17 cellular contexts compared by ENCODE assay signal in the genomic region with DNA sequence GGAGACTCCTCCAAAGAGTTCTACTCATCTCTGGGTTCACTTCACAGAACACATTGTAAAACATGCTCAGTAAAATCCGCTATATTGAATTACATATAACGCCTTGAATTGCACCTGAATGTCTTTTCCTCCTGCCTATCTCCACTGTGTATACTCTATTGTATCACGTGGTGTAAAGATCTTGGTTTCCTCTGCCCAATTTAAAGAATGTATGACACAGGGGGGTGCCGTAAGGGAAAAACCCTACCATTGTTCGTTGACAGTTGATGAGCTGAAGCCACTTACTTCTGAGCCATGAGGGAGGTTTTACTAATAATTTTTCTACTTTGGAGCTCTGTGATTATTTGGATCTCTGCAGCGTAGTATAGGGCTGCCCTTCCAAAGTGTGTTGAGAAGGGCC. TPM values are rescaled to one million over a fixed set of nuclear protein-coding genes. Genes with fewer than 3 reads are reported as not detected.
DNase-seq lines count a peak whose midpoint lies in the region; ATAC-seq, FAIRE-seq and TF ChIP-seq lines count a peak whose summit lies in the region.
"Had no signal": no experiment of that assay in that cellular context is flagged by ENCODE, and none has a peak within 500 bp of the region (broad histone marks: within the 10 kb centered on the region; RNA-seq: fewer than 3 reads in every experiment).

No MANE protein-coding gene starts in this region.

- H3K27ac ChIP-seq in Karpas-422 (ENCODE audit: low read length) (no peak overlapping the region), GM12878 (ENCODE audit: control insufficient read depth, insufficient read depth) (no peak overlapping the region), uterus (no peak overlapping the region)
- H3K27ac ChIP-seq: cardiac muscle cell, foreskin keratinocyte had no signal

- no peak overlapping the region for H3K4me3 Mint-ChIP-seq in activated naive CD4-positive, alpha-beta T cell treated with anti-CD3 and anti-CD28 coated beads for 36 hours
- H3K4me3 Mint-ChIP-seq in progenitor cell of endocrine pancreas (ENCODE audit: low read depth), result no peak overlapping the region
- H3K4me3 Mint-ChIP-seq: activated B cell treated with CpG ODN at 0.5 μM for 24 hours, naive B cell had no signal

- CTCF ChIA-PET in activated naive CD4-positive, alpha-beta T cell treated with anti-CD3 and anti-CD28 coated beads for 36 hours (lab: Charles Lee), result interaction anchor here (0.5 to 1.6 kb wide), 2 partner anchors 55 to 210 kb away, joined by 3 to 7 read pairs; no protein-coding TSS in a partner anchor
- CTCF ChIA-PET in GM12878 (lab: Yijun Ruan, JAX), result interaction anchor here (1.1 kb wide), 1 partner anchor 18 kb away, joined by 3 read pairs; no protein-coding TSS in a partner anchor

- H3K36me3 Mint-ChIP-seq in activated naive CD4-positive, alpha-beta T cell treated with anti-CD3 and anti-CD28 coated beads for 36 hours (ENCODE audit: low read depth), result peaks cover 30% of the 10 kb centered on the region
- peaks cover 15% of the 10 kb centered on the region for H3K36me3 Mint-ChIP-seq in progenitor cell of endocrine pancreas (ENCODE audit: insufficient read depth)

- peaks cover 70% of the 10 kb centered on the region for H3K36me3 ChIP-seq in Karpas-422 (ENCODE audit: insufficient read depth, low read length)
- peaks cover 3 to 13% of the 10 kb centered on the region in 2 experiments; a peak in 3 of 4 replicates for H3K36me3 ChIP-seq in GM12878 (ENCODE audit: control insufficient read depth in 2 of 2, insufficient read depth in 2 of 2, low read length in 1 of 2)
- H3K36me3 ChIP-seq in uterus, result no peaks in the 10 kb centered on the region

- TF ChIP-seq RAD21 in GM12878 (IDR thresholded peaks at IDR 0.05; ENCODE audit: insufficient read depth, low read depth, low read length), result no peak

- no peak overlapping the region for H3K4me3 ChIP-seq in Karpas-422 (ENCODE audit: low read length)
- H3K4me3 ChIP-seq in GM12878, result no peak overlapping the region
- no peak overlapping the region for H3K4me3 ChIP-seq in uterus
- H3K4me3 ChIP-seq: cardiac muscle cell had no signal

- H3K4me2 ChIP-seq in Karpas-422 (ENCODE audit: low read depth, low read length, poor library complexity, severe bottlenecking) (peak overlapping the region; percentile 88), GM12878 (ENCODE audit: control insufficient read depth, insufficient read depth) (peak overlapping the region; percentile 33; the same call in 1 of the 2 replicates)

- peaks cover 74% of the 10 kb centered on the region for H3K4me1 Mint-ChIP-seq in activated naive CD4-positive, alpha-beta T cell treated with anti-CD3 and anti-CD28 coated beads for 36 hours (ENCODE audit: low read depth)
- peaks cover 39% of the 10 kb centered on the region for H3K4me1 Mint-ChIP-seq in progenitor cell of endocrine pancreas (ENCODE audit: low read depth)

- no peak overlapping the region for H2AFZ ChIP-seq in Karpas-422 (ENCODE audit: low read length)
- H2AFZ ChIP-seq in GM12878 (ENCODE audit: control insufficient read depth, low read depth, low read length), result no peak overlapping the region

- no peak for TF ChIP-seq EP300 in GM12878 (IDR thresholded peaks at IDR 0.05; ENCODE audit: borderline replicate concordance in 1 of 2, control insufficient read depth in 1 of 2, low read depth in 2 of 2, low read length in 2 of 2)

- H3K9ac ChIP-seq in Karpas-422 (ENCODE audit: low read length) (no peak overlapping the region), GM12878 (ENCODE audit: control insufficient read depth, insufficient read depth, low read length) (no peak overlapping the region)

- intact Hi-C loops in activated naive CD4-positive, alpha-beta T cell treated with anti-CD3 and anti-CD28 coated beads for 36 hours (cut with micrococcal nuclease), result no loop called here
- intact Hi-C loops in GM12878 (cut with micrococcal nuclease; ENCODE audit: unreplicated experiment) (loop anchor here (10.0 kb wide), 4 partner anchors 245 to 445 kb away; a partner anchor contains a TSS), uterus (cut with DNase I; ENCODE audit: low total_unique reads) (no loop called here)

- SMC1A ChIA-PET in GM12878 (lab: Charles Lee; ENCODE audit: uncharacterized antibody, unreplicated experiment), result interaction anchor here (0.5 to 1.6 kb wide), 6 partner anchors 9 to 439 kb away, joined by 3 to 6 read pairs (median 4); a partner anchor contains a TSS

- H3K9me3 ChIP-seq in Karpas-422 (ENCODE audit: low read length) (no peaks in the 10 kb centered on the region), GM12878 (replicated peaks; ENCODE audit: control insufficient read depth, insufficient read depth, low read length) (no peaks in the 10 kb centered on the region), uterus (no peaks in the 10 kb centered on the region)

- peak; percentile 44 for ATAC-seq in GM12878
- no peak for ATAC-seq in HG02678 (IDR thresholded peaks at IDR 0.05; ENCODE audit: unreplicated experiment)
- ATAC-seq: foreskin keratinocyte had no signal

- WGBS in GM12878 (ENCODE audit: insufficient coverage, insufficient replicate concordance, low lambda C conversion rate, missing lambda C conversion rate), result 82% methylated on average over 6 of the region's 6 CpGs

- H3K27me3 ChIP-seq in Karpas-422 (ENCODE audit: low read length) (no peaks in the 10 kb centered on the region), GM12878 (replicated peaks in 1 of 2; ENCODE audit: control insufficient read depth in 2 of 2, insufficient read depth in 2 of 2, low read length in 1 of 2) (no peaks in the 10 kb centered on the region), uterus (no peaks in the 10 kb centered on the region)
- H3K27me3 ChIP-seq: cardiac muscle cell, foreskin keratinocyte had no signal

- no peaks in the 10 kb centered on the region for H3K27me3 Mint-ChIP-seq in activated naive CD4-positive, alpha-beta T cell treated with anti-CD3 and anti-CD28 coated beads for 36 hours (ENCODE audit: low read depth)
- H3K27me3 Mint-ChIP-seq in progenitor cell of endocrine pancreas, result no peaks in the 10 kb centered on the region
- H3K27me3 Mint-ChIP-seq: activated B cell treated with CpG ODN at 0.5 μM for 24 hours, naive B cell had no signal

- peak overlapping the region; percentile 29 for H3K27ac Mint-ChIP-seq in activated naive CD4-positive, alpha-beta T cell treated with anti-CD3 and anti-CD28 coated beads for 36 hours
- peak overlapping the region; percentile 29 for H3K27ac Mint-ChIP-seq in progenitor cell of endocrine pancreas
- H3K27ac Mint-ChIP-seq: activated B cell treated with CpG ODN at 0.5 μM for 24 hours had no signal

- no peak for TF ChIP-seq CTCF in GM12878 (IDR thresholded peaks at IDR 0.05 in 2 of 3, conservative IDR thresholded peaks at IDR 0.05 in 1 of 3; ENCODE audit: control insufficient read depth in 2 of 3, extremely low read depth in 1 of 3, insufficient read depth in 1 of 3, low read depth in 3 of 3, low read length in 3 of 3)
- no peak for TF ChIP-seq CTCF in progenitor cell of endocrine pancreas (IDR thresholded peaks at IDR 0.05; ENCODE audit: unreplicated experiment)
- TF ChIP-seq CTCF in uterus (IDR thresholded peaks at IDR 0.05), result no peak

- RAD21 ChIA-PET in GM12878 (lab: Charles Lee; ENCODE audit: unreplicated experiment), result interaction anchor here (1.0 kb wide), 2 partner anchors 9 to 211 kb away, joined by 3 read pairs; no protein-coding TSS in a partner anchor

- DNase-seq in activated naive CD4-positive, alpha-beta T cell treated with anti-CD3 and anti-CD28 coated beads for 36 hours, result peak; percentile 51
- no peak for DNase-seq in activated naive CD4-positive, alpha-beta T cell treated with anti-CD3 and anti-CD28 coated beads, Interleukin-2, amount 50 U/mL, for 16 hours
- DNase-seq in Karpas-422 (no peak), GM12878 (ENCODE audit: low read depth, low spot score) (no peak), progenitor cell of endocrine pancreas (ENCODE audit: low spot score, unreplicated experiment) (no peak), uterus (no peak), OCI-M1 (lab: John Stamatoyannopoulos, UW) (no peak)
- DNase-seq: activated B cell treated with CpG ODN at 0.5 μM for 24 hours, foreskin keratinocyte, naive B cell, NCI-H1694, NCI-H524, SW 1271 had no signal

- H4K20me1 ChIP-seq in Karpas-422 (ENCODE audit: insufficient read depth, low read depth, low read length) (peaks cover 48% of the 10 kb centered on the region), GM12878 (ENCODE audit: control insufficient read depth, insufficient read depth) (no peaks in the 10 kb centered on the region)

- peaks cover 55% of the 10 kb centered on the region for H3K4me1 ChIP-seq in Karpas-422 (ENCODE audit: low read length)
- H3K4me1 ChIP-seq in GM12878 (ENCODE audit: control insufficient read depth, insufficient read depth, low read length), result peaks cover 3% of the 10 kb centered on the region; the same call in 1 of the 2 replicates
- no peaks in the 10 kb centered on the region for H3K4me1 ChIP-seq in uterus

- H3K79me2 ChIP-seq in Karpas-422 (ENCODE audit: low read length), result peaks cover 97% of the 10 kb centered on the region
- peaks cover 65% of the 10 kb centered on the region for H3K79me2 ChIP-seq in GM12878 (ENCODE audit: control insufficient read depth, insufficient read depth, low read length)

- POLR2A ChIA-PET in GM12878 (lab: Charles Lee), result interaction anchor here (0.6 to 0.9 kb wide), 4 partner anchors 9 to 432 kb away, joined by 3 to 6 read pairs (median 4); no protein-coding TSS in a partner anchor

- no peak for TF ChIP-seq POLR2A in GM12878 (IDR thresholded peaks at IDR 0.05; ENCODE audit: low read depth, low read length)
- no peak for TF ChIP-seq POLR2A in uterus (IDR thresholded peaks at IDR 0.05)

- in situ Hi-C loops in GM12878 (cut with MboI), result no loop called here

- no peaks in the 10 kb centered on the region for H3K9me2 ChIP-seq in Karpas-422 (replicated peaks; ENCODE audit: insufficient read depth, low read length)

- BruUV-seq in GM12878 (replicated peaks; lab: Mats Ljungman, UMichigan), result no TSS peak

- H3K9me3 Mint-ChIP-seq in activated naive CD4-positive, alpha-beta T cell treated with anti-CD3 and anti-CD28 coated beads for 36 hours, result no peaks in the 10 kb centered on the region
- no peaks in the 10 kb centered on the region for H3K9me3 Mint-ChIP-seq in progenitor cell of endocrine pancreas (ENCODE audit: low read depth)
- H3K9me3 Mint-ChIP-seq: activated B cell treated with CpG ODN at 0.5 μM for 24 hours, naive B cell had no signal

- no peak for FAIRE-seq in GM12878 (lab: Jason Lieb, UNC)
- FAIRE-seq: endometrium, RCC 7860 had no signal

RNA-seq across cellular contexts. Expression of a gene that starts 6.0 kb away (rescaled TPM):
- total RNA-seq in activated naive CD4-positive, alpha-beta T cell treated with anti-CD3 and anti-CD28 coated beads for 36 hours, result 10 to 100 TPM; 30.3 to 31.4 TPM
- 79.9 and 90.8 TPM in 2 replicates for total RNA-seq in Karpas-422 (2014; rRNA removed; shearing (Covaris generic); ENCODE audit: low replicate concordance)
- total RNA-seq in GM12878 (2013; cell fraction: nucleolus; rRNA removed), result 11.9 and 12.6 TPM in 2 replicates
- 34.7 and 42.2 TPM in 2 replicates for total RNA-seq in GM12878 (2014; rRNA removed)
- total RNA-seq in GM12878 (2014; rRNA removed; fragmentation: Illumina TruSeq; extraction: Trizol), result 34.0 and 35.7 TPM in 2 replicates
- total RNA-seq in GM12878 (2021), result 37.2 and 41.1 TPM in 2 replicates
- polyA plus RNA-seq in GM12878 (2011; ENCODE audit: low read depth), result 6.2 TPM
- polyA plus RNA-seq in GM12878 (2011; rRNA removed), result 25.8 and 39.0 TPM in 2 replicates
- polyA plus RNA-seq in GM12878 (2011; cell fraction: cytosol; rRNA removed), result 6.7 and 9.5 TPM in 2 replicates
- polyA plus RNA-seq in GM12878 (2011; cell fraction: nucleus; rRNA removed), result 9.9 and 11.9 TPM in 2 replicates
- 12.4 and 12.8 TPM in 2 replicates for polyA plus RNA-seq in GM12878 (2012)
- 28.3 and 35.5 TPM in 2 replicates for polyA plus RNA-seq in GM12878 (2014; fragmentation: Illumina TruSeq; extraction: Trizol)
- polyA plus RNA-seq in GM12878 (2014; fragmentation: Nextera tagmentation; extraction: Ambion mirVana), result 10 to 100 TPM; 25.3 to 26.0 TPM
- polyA plus RNA-seq in GM12878 (2014; rRNA removed), result 21.4 and 23.7 TPM in 2 replicates
- polyA plus RNA-seq in GM12878 (2016; fragmentation: Nextera tagmentation; extraction: Ambion mirVana), result 100 to 1,000 TPM in 1 of 2 experiments, 10 to 100 TPM in 1; 92.8 to 103 TPM
- 7.1 and 10.8 TPM in 2 replicates for polyA minus RNA-seq in GM12878 (2011; rRNA and poly(A)+ RNA removed)
- polyA minus RNA-seq in GM12878 (2011; cell fraction: cytosol; rRNA and poly(A)+ RNA removed), result 6.5 and 9.6 TPM in 2 replicates
- polyA minus RNA-seq in GM12878 (2011; cell fraction: nucleus; rRNA and poly(A)+ RNA removed), result 7.9 and 12.1 TPM in 2 replicates
- 29.5 and 30.5 TPM in 2 replicates for total RNA-seq in progenitor cell of endocrine pancreas
- total RNA-seq in uterus, result 10 to 100 TPM in 3 of 4 donors, 1 to 10 TPM in 1; 2.8 to 47.0 (median 15.5) TPM

RNA-seq across cellular contexts. Expression of a gene that starts 35.0 kb away (rescaled TPM):
- total RNA-seq in activated naive CD4-positive, alpha-beta T cell treated with anti-CD3 and anti-CD28 coated beads for 36 hours, result 10 to 100 TPM; 16.3 to 16.4 TPM
- 17.8 and 17.9 TPM in 2 replicates for total RNA-seq in Karpas-422 (2014; rRNA removed; shearing (Covaris generic); ENCODE audit: low replicate concordance)
- total RNA-seq in GM12878 (2013; cell fraction: nucleolus; rRNA removed), result 54.2 and 62.2 TPM in 2 replicates
- total RNA-seq in GM12878 (2014; rRNA removed) (9.8 and 11.2 TPM in 2 replicates), GM12878 (2014; rRNA removed; fragmentation: Illumina TruSeq; extraction: Trizol) (10.0 and 10.5 TPM in 2 replicates), GM12878 (2021) (11.4 and 11.7 TPM in 2 replicates), progenitor cell of endocrine pancreas (24.7 and 25.1 TPM in 2 replicates), uterus (10 to 100 TPM in 3 of 4 donors, 1 to 10 TPM in 1; 4.4 to 40.0 (median 24.5) TPM)
- polyA plus RNA-seq in GM12878 (2011; ENCODE audit: low read depth), result 5.3 TPM
- polyA plus RNA-seq in GM12878 (2011; rRNA removed) (7.3 and 10.5 TPM in 2 replicates), GM12878 (2014; fragmentation: Illumina TruSeq; extraction: Trizol) (9.2 and 9.7 TPM in 2 replicates), GM12878 (2014; fragmentation: Nextera tagmentation; extraction: Ambion mirVana) (1 to 10 TPM; 3.4 to 4.1 TPM), GM12878 (2014; rRNA removed) (7.6 and 8.9 TPM in 2 replicates), GM12878 (2016; fragmentation: Nextera tagmentation; extraction: Ambion mirVana) (10 to 100 TPM; 15.8 to 18.5 TPM)
- polyA plus RNA-seq in GM12878 (2011; cell fraction: cytosol; rRNA removed), result 3.0 and 4.6 TPM in 2 replicates
- 15.8 and 18.9 TPM in 2 replicates for polyA plus RNA-seq in GM12878 (2011; cell fraction: nucleus; rRNA removed)
- 6.2 and 8.4 TPM in 2 replicates for polyA plus RNA-seq in GM12878 (2012)
- polyA minus RNA-seq in GM12878 (2011; rRNA and poly(A)+ RNA removed), result 14.3 and 15.5 TPM in 2 replicates
- 1.9 and 4.4 TPM in 2 replicates for polyA minus RNA-seq in GM12878 (2011; cell fraction: cytosol; rRNA and poly(A)+ RNA removed)
- polyA minus RNA-seq in GM12878 (2011; cell fraction: nucleus; rRNA and poly(A)+ RNA removed), result 23.6 and 37.4 TPM in 2 replicates
